In the genomic region with DNA sequence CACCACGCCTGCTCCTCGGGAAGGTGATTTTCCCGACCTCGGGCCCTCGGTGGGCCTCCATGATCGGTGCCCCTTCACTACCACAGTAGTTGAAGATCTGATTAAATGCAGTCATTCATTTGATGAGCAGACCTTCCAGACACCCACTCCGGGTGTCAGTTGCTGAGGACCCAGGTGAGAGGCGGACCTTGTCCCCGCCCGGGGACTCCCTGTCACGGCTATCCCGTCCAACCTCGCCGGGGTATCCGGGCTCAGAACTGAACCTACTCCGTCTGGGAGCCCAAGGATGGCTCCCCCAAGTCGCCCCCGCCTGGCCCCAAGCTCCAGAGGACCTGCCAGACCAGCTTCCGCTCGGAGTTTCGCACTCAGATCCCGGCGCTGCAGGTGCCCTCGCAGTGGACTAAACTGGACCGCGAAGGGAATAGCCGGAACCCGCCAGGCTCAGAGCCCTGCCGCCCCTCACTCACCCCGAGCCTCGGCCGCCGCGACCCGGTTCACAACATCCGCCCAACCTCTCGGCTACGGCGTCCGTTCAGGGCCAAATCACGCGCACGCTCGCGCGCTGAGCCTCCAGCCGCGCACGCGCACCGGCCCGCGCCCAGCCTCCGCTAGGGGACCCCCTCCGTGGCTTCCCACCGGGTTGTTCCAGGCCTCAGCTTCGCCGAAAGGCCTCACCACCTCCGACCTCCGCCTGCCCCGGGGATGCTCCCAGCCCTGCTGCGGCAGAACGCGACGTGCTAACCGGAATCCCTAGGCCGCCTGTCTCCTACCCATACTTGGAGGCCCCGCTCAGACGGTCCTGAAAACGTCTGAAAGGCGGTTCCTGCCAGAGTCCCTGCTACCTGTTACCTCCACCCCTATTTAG, we compare ENCODE assay signal across 1 cellular context.
A peak's percentile ranks its signal among the peaks of the same experiment; 100 is the strongest.
TF ChIP-seq lines count a peak whose summit lies in the region.

No MANE protein-coding gene starts in this region.

TF ChIP-seq in HCT116, 20 proteins besides CTCF, POLR2A, EP300 and RAD21:
- TF ChIP-seq CBX3 (IDR thresholded peaks at IDR 0.05; ENCODE audit: low read depth) (no peak), ELF1 (IDR thresholded peaks at IDR 0.05; ENCODE audit: borderline replicate concordance, low read depth) (no peak), ZFX (IDR thresholded peaks at IDR 0.05) (peak; percentile 86), ZNF274 (IDR thresholded peaks at IDR 0.05; ENCODE audit: low read depth, low read length) (no peak), JUND (IDR thresholded peaks at IDR 0.05) (no peak), CEBPB (IDR thresholded peaks at IDR 0.05; ENCODE audit: low read depth) (no peak), TCF7L2 (IDR thresholded peaks at IDR 0.05; ENCODE audit: borderline replicate concordance, extremely low read depth, insufficient read depth, insufficient read length) (peak; percentile 80), MAX (IDR thresholded peaks at IDR 0.05) (no peak), FOSL1 (IDR thresholded peaks at IDR 0.05; ENCODE audit: low read depth) (no peak), SRF (IDR thresholded peaks at IDR 0.05; ENCODE audit: low read depth) (no peak), YY1 (IDR thresholded peaks at IDR 0.05; ENCODE audit: extremely low read depth, insufficient replicate concordance, low read depth, low read length) (peak; percentile 90), EZH2 (IDR thresholded peaks at IDR 0.05) (no peak), EGR1 (IDR thresholded peaks at IDR 0.05; ENCODE audit: low read depth) (no peak), SIN3A (IDR thresholded peaks at IDR 0.05; ENCODE audit: low read depth) (no peak), EZH2phosphoT487 (IDR thresholded peaks at IDR 0.05; ENCODE audit: borderline replicate concordance) (no peak), ZBTB33 (IDR thresholded peaks at IDR 0.05; ENCODE audit: extremely low read depth, insufficient replicate concordance, low read length) (peak; percentile 97), POLR2AphosphoS5 (IDR thresholded peaks at IDR 0.05; ENCODE audit: low read depth, low read length) (peak; percentile 99), SP1 (IDR thresholded peaks at IDR 0.05; ENCODE audit: low read depth) (no peak)
- TF ChIP-seq, protein P1, sequence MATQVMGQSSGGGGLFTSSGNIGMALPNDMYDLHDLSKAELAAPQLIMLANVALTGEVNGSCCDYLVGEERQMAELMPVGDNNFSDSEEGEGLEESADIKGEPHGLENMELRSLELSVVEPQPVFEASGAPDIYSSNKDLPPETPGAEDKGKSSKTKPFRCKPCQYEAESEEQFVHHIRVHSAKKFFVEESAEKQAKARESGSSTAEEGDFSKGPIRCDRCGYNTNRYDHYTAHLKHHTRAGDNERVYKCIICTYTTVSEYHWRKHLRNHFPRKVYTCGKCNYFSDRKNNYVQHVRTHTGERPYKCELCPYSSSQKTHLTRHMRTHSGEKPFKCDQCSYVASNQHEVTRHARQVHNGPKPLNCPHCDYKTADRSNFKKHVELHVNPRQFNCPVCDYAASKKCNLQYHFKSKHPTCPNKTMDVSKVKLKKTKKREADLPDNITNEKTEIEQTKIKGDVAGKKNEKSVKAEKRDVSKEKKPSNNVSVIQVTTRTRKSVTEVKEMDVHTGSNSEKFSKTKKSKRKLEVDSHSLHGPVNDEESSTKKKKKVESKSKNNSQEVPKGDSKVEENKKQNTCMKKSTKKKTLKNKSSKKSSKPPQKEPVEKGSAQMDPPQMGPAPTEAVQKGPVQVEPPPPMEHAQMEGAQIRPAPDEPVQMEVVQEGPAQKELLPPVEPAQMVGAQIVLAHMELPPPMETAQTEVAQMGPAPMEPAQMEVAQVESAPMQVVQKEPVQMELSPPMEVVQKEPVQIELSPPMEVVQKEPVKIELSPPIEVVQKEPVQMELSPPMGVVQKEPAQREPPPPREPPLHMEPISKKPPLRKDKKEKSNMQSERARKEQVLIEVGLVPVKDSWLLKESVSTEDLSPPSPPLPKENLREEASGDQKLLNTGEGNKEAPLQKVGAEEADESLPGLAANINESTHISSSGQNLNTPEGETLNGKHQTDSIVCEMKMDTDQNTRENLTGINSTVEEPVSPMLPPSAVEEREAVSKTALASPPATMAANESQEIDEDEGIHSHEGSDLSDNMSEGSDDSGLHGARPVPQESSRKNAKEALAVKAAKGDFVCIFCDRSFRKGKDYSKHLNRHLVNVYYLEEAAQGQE (IDR thresholded peaks at IDR 0.05; ENCODE audit: low read depth): no peak
- TF ChIP-seq, protein P2, sequence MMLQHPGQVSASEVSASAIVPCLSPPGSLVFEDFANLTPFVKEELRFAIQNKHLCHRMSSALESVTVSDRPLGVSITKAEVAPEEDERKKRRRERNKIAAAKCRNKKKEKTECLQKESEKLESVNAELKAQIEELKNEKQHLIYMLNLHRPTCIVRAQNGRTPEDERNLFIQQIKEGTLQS (IDR thresholded peaks at IDR 0.05): no peak
